In genomic region chrX:20063716-20064351, GRCh38 we compare ENCODE assay signal across 12 cellular contexts. TPM values are rescaled to one million over a fixed set of nuclear protein-coding genes. Genes with fewer than 3 reads are reported as not detected.
DNase-seq lines count a peak whose midpoint lies in the region; ATAC-seq, FAIRE-seq and TF ChIP-seq lines count a peak whose summit lies in the region.
"Had no signal": no experiment of that assay in that cellular context is flagged by ENCODE, and none has a peak within 500 bp of the region (broad histone marks: within the 10 kb centered on the region; RNA-seq: fewer than 3 reads in every experiment).

No MANE protein-coding gene starts in this region.

- 52% methylated on average over 4 of the region's 9 CpGs; no CpG with 5 or more reads in 1 of the 2 experiments for WGBS in IMR-90 (ENCODE audit: extremely low coverage in 2 of 2, insufficient read length in 1 of 2), 2 experiments

- H4K5ac ChIP-seq in IMR-90 (ENCODE audit: low read depth, low read length): no peak overlapping the region

- POLR2A ChIA-PET in IMR-90 (lab: Charles Lee; ENCODE audit: unreplicated experiment): no interaction called here

- no peak overlapping the region for H3K9ac ChIP-seq in IMR-90 (ENCODE audit: low read depth, low read length)

- in situ Hi-C loops in IMR-90 (cut with MboI; ENCODE audit: low sequenced_read_pairs): loop anchor here (25.0 kb wide), 1 partner anchor 677 kb away; no protein-coding TSS in a partner anchor

- TF ChIP-seq CTCF in IMR-90 (conservative IDR thresholded peaks at IDR 0.05; ENCODE audit: low read depth, low read length): no peak
- TF ChIP-seq CTCF in bronchial epithelial cell (IDR thresholded peaks at IDR 0.05; ENCODE audit: insufficient read depth, low read length, severe bottlenecking): peak; percentile 36

- H3K27ac ChIP-seq in IMR-90 (ENCODE audit: insufficient read depth, low read length): no peak overlapping the region
- H3K27ac ChIP-seq: right lobe of liver had no signal

- FAIRE-seq in bronchial epithelial cell (lab: Jason Lieb, UNC): no peak
- FAIRE-seq: frontal cortex had no signal

- no peak overlapping the region for H2BK20ac ChIP-seq in IMR-90 (ENCODE audit: low read depth, low read length)

- DNase-seq in activated T-cell treated with anti-CD3 and anti-CD28 coated beads, Interleukin-2, amount 50 U/mL, for 48 hours: peak; percentile 27 to 33
- DNase-seq in activated T-cell treated with anti-CD3 and anti-CD28 coated beads, Interleukin-2, amount 50 U/mL, for 1 hour: no peak
- DNase-seq in IMR-90 (peak; percentile 10), bronchial epithelial cell (ENCODE audit: low read depth) (peak; percentile 52), renal cortical epithelial cell (ENCODE audit: low read depth) (peak; percentile 58), superior temporal gyrus (ENCODE audit: extremely low spot score) (no peak)
- DNase-seq: NCI-H1048, right lobe of liver, T-helper 1 cell had no signal

- H3K14ac ChIP-seq in IMR-90 (replicated peaks; ENCODE audit: low read depth, low read length): no peak overlapping the region

- H2BK15ac ChIP-seq in IMR-90 (ENCODE audit: low read depth, low read length): no peak overlapping the region

- BruUV-seq in IMR-90 (replicated peaks; lab: Mats Ljungman, UMichigan): no TSS peak

- dilution Hi-C loops in IMR-90 (cut with HindIII; ENCODE audit: low sequenced_read_pairs, unreplicated experiment): no loop called here

- no peaks in the 10 kb centered on the region for H3K79me1 ChIP-seq in IMR-90 (ENCODE audit: low read depth in 1 of 2, low read length in 2 of 2)

- H3K27me3 ChIP-seq in IMR-90 (ENCODE audit: control insufficient read depth, insufficient read depth, low read length) (peaks cover 6% of the 10 kb centered on the region; the same call in 1 of the 2 replicates), bronchial epithelial cell (ENCODE audit: control insufficient read depth, insufficient read depth, low read length) (no peaks in the 10 kb centered on the region)
- H3K27me3 ChIP-seq: right lobe of liver had no signal

- H3K36me3 ChIP-seq in IMR-90 (ENCODE audit: control insufficient read depth, insufficient read depth, low read length) (no peaks in the 10 kb centered on the region), bronchial epithelial cell (ENCODE audit: control insufficient read depth, insufficient read depth, low read length) (no peaks in the 10 kb centered on the region)
- H3K36me3 ChIP-seq: right lobe of liver had no signal

- H3K4me3 ChIP-seq in IMR-90 (ENCODE audit: insufficient read depth, low read depth, low read length): no peak overlapping the region
- H3K4me3 ChIP-seq in bronchial epithelial cell (ENCODE audit: low read depth, low read length): no peak overlapping the region
- H3K4me3 ChIP-seq: right lobe of liver had no signal

- no peak overlapping the region for H3K4me2 ChIP-seq in IMR-90 (ENCODE audit: low read depth, low read length)

- no peak overlapping the region for H3K23ac ChIP-seq in IMR-90 (ENCODE audit: low read depth, low read length)

- H2AK9ac ChIP-seq in IMR-90 (replicated peaks; ENCODE audit: low read depth, low read length, poor library complexity): no peak overlapping the region

- ATAC-seq in IMR-90 (ENCODE audit: low read depth) (no peak), GM18873 (IDR thresholded peaks at IDR 0.05; ENCODE audit: low FRiP score, unreplicated experiment) (no peak), GM21723 (IDR thresholded peaks at IDR 0.05; ENCODE audit: unreplicated experiment) (no peak)
- ATAC-seq: right lobe of liver had no signal

- no peak overlapping the region for H3K18ac ChIP-seq in IMR-90 (ENCODE audit: low read depth, low read length)

- no peak overlapping the region for H2BK5ac ChIP-seq in IMR-90 (ENCODE audit: low read depth, low read length, poor library complexity, severe bottlenecking)

- TF ChIP-seq POLR2A in IMR-90 (IDR thresholded peaks at IDR 0.05; ENCODE audit: low read depth, low read length): no peak

- no peak overlapping the region for H4K8ac ChIP-seq in IMR-90 (ENCODE audit: low read depth in 2 of 2, low read length in 2 of 2)

- H3K4ac ChIP-seq in IMR-90 (ENCODE audit: low read depth, low read length): no peak overlapping the region

- H2AFZ ChIP-seq in IMR-90 (replicated peaks; ENCODE audit: low read length, poor library complexity): no peak overlapping the region

- H3K4me1 ChIP-seq in IMR-90 (ENCODE audit: control insufficient read depth, insufficient read depth, low read length): peaks cover 3% of the 10 kb centered on the region
- H3K4me1 ChIP-seq: right lobe of liver had no signal

- 0 out of 2 replicates have a peak, but pooled peaks cover 3% of the 10 kb centered on the region for H3K9me1 ChIP-seq in IMR-90 (ENCODE audit: insufficient read depth, low read length)

- H4K91ac ChIP-seq in IMR-90 (ENCODE audit: insufficient read depth, low read depth, low read length): no peak overlapping the region

- H4K20me1 ChIP-seq in IMR-90 (ENCODE audit: insufficient read depth, low read length): 0 out of 2 replicates have a peak, but pooled peaks cover 3% of the 10 kb centered on the region

- H3K56ac ChIP-seq in IMR-90 (ENCODE audit: extremely low read depth, insufficient read depth, low read length): no peak overlapping the region

- intact Hi-C loops in IMR-90 (cut with micrococcal nuclease): loop anchor here (10.0 kb wide), 2 partner anchors 329 to 689 kb away; no protein-coding TSS in a partner anchor

- H2AK5ac ChIP-seq in IMR-90 (ENCODE audit: low read depth, low read length): no peak overlapping the region

- CTCF ChIA-PET in IMR-90 (lab: Yijun Ruan, JAX): interaction anchor here (1.1 kb wide), 1 partner anchor 159 kb away, joined by 3 read pairs; no protein-coding TSS in a partner anchor

- H3K9me3 ChIP-seq in IMR-90 (ENCODE audit: control insufficient read depth, insufficient read depth, low read length): no peaks in the 10 kb centered on the region
- H3K9me3 ChIP-seq: right lobe of liver had no signal

- H2BK120ac ChIP-seq in IMR-90 (ENCODE audit: low read depth, low read length): no peak overlapping the region

- TF ChIP-seq RAD21 in IMR-90 (IDR thresholded peaks at IDR 0.05; ENCODE audit: low read length): no peak

TF ChIP-seq in IMR-90, 13 proteins besides CTCF, POLR2A, EP300 and RAD21:
- TF ChIP-seq CEBPB (IDR thresholded peaks at IDR 0.05; ENCODE audit: low read depth, low read length) (0 out of 2 replicates have a peak, but pooled peaks have one; percentile 4), BHLHE40 (IDR thresholded peaks at IDR 0.05; ENCODE audit: low read depth, low read length) (no peak), MXI1 (IDR thresholded peaks at IDR 0.05; ENCODE audit: borderline replicate concordance, low read depth, low read length) (no peak), RCOR1 (IDR thresholded peaks at IDR 0.05; ENCODE audit: insufficient replicate concordance, low read length) (no peak)

RNA-seq across cellular contexts. Expression of gene MAP7D2, which starts 52.9 kb away (rescaled TPM):
- total RNA-seq in IMR-90 (2012; rRNA removed) (under 0.01 and 0.18 TPM in 2 replicates), bronchial epithelial cell (under 0.01 and 0.38 TPM in 2 replicates), renal cortical epithelial cell (1.0 and 32.8 TPM in 2 replicates)
- 0.19 and 0.32 TPM in 2 replicates for polyA plus RNA-seq in IMR-90 (2012; rRNA removed)
- polyA plus RNA-seq in IMR-90 (2012; cell fraction: cytosol; rRNA removed): 0.14 and 0.20 TPM in 2 replicates
- polyA plus RNA-seq in IMR-90 (2012; cell fraction: nucleus; rRNA removed; ENCODE audit: low replicate concordance): 0.20 and 0.41 TPM in 2 replicates

Comparison
In these comparisons a context has a peak if more than half of its experiments do, and no peak if none do; other contexts are left out.
1. DNase-seq: peak in activated T-cell treated with anti-CD3 and anti-CD28 coated beads, Interleukin-2, amount 50 U/mL, for 48 hours (2 of 2), IMR-90 (single experiment), bronchial epithelial cell (single experiment) and renal cortical epithelial cell (single experiment); none in activated T-cell treated with anti-CD3 and anti-CD28 coated beads, Interleukin-2, amount 50 U/mL, for 1 hour (single experiment) and superior temporal gyrus (single experiment).